Comparison of ENCODE assay signal across 18 cellular contexts in the genomic region with DNA sequence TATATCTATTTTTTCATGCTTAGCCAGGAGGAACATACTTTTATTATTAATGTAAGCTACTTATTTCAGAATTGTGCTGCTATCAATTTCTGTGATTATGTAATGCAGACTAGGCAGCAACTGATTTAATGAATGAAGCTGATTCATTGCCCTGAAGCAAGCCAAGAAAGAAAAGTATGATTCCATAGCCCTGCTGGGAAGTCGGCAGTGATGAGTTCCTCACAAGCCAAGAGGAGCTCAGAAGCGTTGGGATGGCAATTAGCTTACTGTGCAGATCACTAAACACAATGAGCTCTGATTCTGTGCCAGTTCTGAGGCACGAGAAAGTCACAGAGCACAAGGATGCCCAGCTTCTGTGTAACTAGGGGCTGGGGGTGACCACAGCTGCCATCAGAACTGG.
DNase-seq lines count a peak whose midpoint lies in the region; ATAC-seq lines count a peak whose summit lies in the region.
"Had no signal": no experiment of that assay in that cellular context is flagged by ENCODE, and none has a peak within 500 bp of the region (broad histone marks: within the 10 kb centered on the region; RNA-seq: fewer than 3 reads in every experiment).

No MANE protein-coding gene starts in this region.

- H3K9me3 ChIP-seq in right cardiac atrium (ENCODE audit: control insufficient read depth, low read length): no peaks in the 10 kb centered on the region
- no peaks in the 10 kb centered on the region for H3K9me3 ChIP-seq in effector memory CD4-positive, alpha-beta T cell (ENCODE audit: control insufficient read depth, low read length)
- H3K9me3 ChIP-seq: esophagus squamous epithelium had no signal

- no peaks in the 10 kb centered on the region for H3K4me1 ChIP-seq in right cardiac atrium (ENCODE audit: control insufficient read depth, insufficient read depth, low read length)
- H3K4me1 ChIP-seq in effector memory CD4-positive, alpha-beta T cell (ENCODE audit: control insufficient read depth, insufficient read depth, low read length, poor library complexity, severe bottlenecking): no peaks in the 10 kb centered on the region

- DNase-seq in right cardiac atrium (no peak), cardiac septum (ENCODE audit: low spot score) (no peak), cerebellar cortex (ENCODE audit: low spot score) (peak; percentile 95), head of caudate nucleus (peak in 26 of 42 donors; percentile 2 to 80 (median 30)), SKM-1 treated with dmso at 0.1 percent for 144 hours (lab: John Stamatoyannopoulos, UW; ENCODE audit: unreplicated experiment) (no peak), GM19238 (ENCODE audit: insufficient read length, low spot score) (no peak)
- no peak for DNase-seq in effector memory CD4-positive, alpha-beta T cell
- DNase-seq: activated CD8-positive, alpha-beta T cell treated with anti-CD3 and anti-CD28 coated beads for 36 hours; activated T-cell treated with anti-CD3 and anti-CD28 coated beads, Interleukin-2, amount 50 U/mL, for 4 hours; DMS 273 treated with DMSO at 0.1 percent for 48 hours; esophagus squamous epithelium; NCI-H1694; PC-9; small intestine; stimulated activated CD4-positive, alpha-beta T cell treated with anti-CD3 and anti-CD28 coated beads, Interleukin-4, amount 100 ng/mL, for 24 hours; T-helper 2 cell had no signal

- WGBS in right cardiac atrium: 45% methylated on average over 3 of the region's 3 CpGs

- no peak overlapping the region for H3K4me3 ChIP-seq in right cardiac atrium (ENCODE audit: low read length)
- no peak overlapping the region for H3K4me3 ChIP-seq in effector memory CD4-positive, alpha-beta T cell (ENCODE audit: insufficient read depth, low read depth, low read length, poor library complexity, severe bottlenecking)
- H3K4me3 ChIP-seq: esophagus squamous epithelium, PC-9 had no signal

- H3K36me3 ChIP-seq in effector memory CD4-positive, alpha-beta T cell (ENCODE audit: control insufficient read depth, insufficient read depth, low read length): no peaks in the 10 kb centered on the region
- H3K36me3 ChIP-seq: esophagus squamous epithelium had no signal

- ATAC-seq in right cardiac atrium (peak; percentile 50 to 72), GM21423 (IDR thresholded peaks at IDR 0.05; ENCODE audit: unreplicated experiment) (no peak)
- ATAC-seq: activated CD8-positive, alpha-beta T cell treated with anti-CD3 and anti-CD28 coated beads for 36 hours; activated T-cell treated with anti-CD3 and anti-CD28 coated beads, Interleukin-2, amount 50 U/mL, for 4 hours had no signal

- intact Hi-C loops in right cardiac atrium (cut with DNase I) (no loop called here), cardiac septum (cut with DNase I) (no loop called here), head of caudate nucleus (cut with DNase I) (no loop called here)

- no peaks in the 10 kb centered on the region for H3K27me3 ChIP-seq in right cardiac atrium (ENCODE audit: control insufficient read depth, insufficient read depth)
- H3K27me3 ChIP-seq in effector memory CD4-positive, alpha-beta T cell (replicated peaks; ENCODE audit: control insufficient read depth, insufficient read depth, low read length, poor library complexity, severe bottlenecking): no peaks in the 10 kb centered on the region
- H3K27me3 ChIP-seq: esophagus squamous epithelium had no signal

- H3K27ac ChIP-seq in right cardiac atrium (ENCODE audit: low read length): no peak overlapping the region
- H3K27ac ChIP-seq in effector memory CD4-positive, alpha-beta T cell (ENCODE audit: insufficient read depth, low read length, poor library complexity, severe bottlenecking): no peak overlapping the region
- H3K27ac ChIP-seq: C4-2B, esophagus squamous epithelium, PC-9 had no signal

Comparison
In these comparisons a context has a peak if more than half of its experiments do, and no peak if none do; other contexts are left out.
1. DNase-seq: peak in cerebellar cortex (single experiment) and head of caudate nucleus (26 of 42); none in right cardiac atrium (0 of 3), cardiac septum (single experiment), SKM-1 treated with dmso at 0.1 percent for 144 hours (single experiment), effector memory CD4-positive, alpha-beta T cell (0 of 3) and GM19238 (single experiment).